In genomic region chr15:45747426-45747825, GRCh38 we compare ENCODE assay signal across 19 cellular contexts.
DNase-seq lines count a peak whose midpoint lies in the region; ATAC-seq, FAIRE-seq and TF ChIP-seq lines count a peak whose summit lies in the region.
"Had no signal": no experiment of that assay in that cellular context is flagged by ENCODE, and none has a peak within 500 bp of the region (broad histone marks: within the 10 kb centered on the region; RNA-seq: fewer than 3 reads in every experiment).

No MANE protein-coding gene starts in this region.

- no peaks in the 10 kb centered on the region for H3K27me3 ChIP-seq in keratinocyte (ENCODE audit: control insufficient read depth, extremely low read depth, insufficient read depth, low read length)
- H3K27me3 ChIP-seq: BLaER1 had no signal

- FAIRE-seq in keratinocyte (lab: Jason Lieb, UNC) (peak; percentile 59), HTR-8/SVneo (lab: Jason Lieb, UNC) (no peak)
- FAIRE-seq: GM19239, H54 had no signal

- H3K36me3 ChIP-seq in keratinocyte (ENCODE audit: control insufficient read depth in 2 of 2, extremely low read depth in 1 of 2, insufficient read depth in 2 of 2, low read length in 2 of 2): no peaks in the 10 kb centered on the region
- H3K36me3 ChIP-seq: BLaER1 had no signal

- no peak overlapping the region for H3K4me3 ChIP-seq in epithelial cell of esophagus (ENCODE audit: low read length)
- no peak overlapping the region for H3K4me3 ChIP-seq in keratinocyte (ENCODE audit: control insufficient read depth in 2 of 3, extremely low read depth in 1 of 3, insufficient read depth in 2 of 3, low read depth in 1 of 3, low read length in 3 of 3)
- H3K4me3 ChIP-seq: BLaER1, SK-N-MC had no signal

- H3K79me2 ChIP-seq in keratinocyte (ENCODE audit: control insufficient read depth, insufficient read depth, low read length): no peaks in the 10 kb centered on the region

- H3K4me1 ChIP-seq in keratinocyte (ENCODE audit: control insufficient read depth, extremely low read depth, insufficient read depth, low read length): peaks cover 7% of the 10 kb centered on the region
- H3K4me1 ChIP-seq: BLaER1 had no signal

- dilution Hi-C loops in keratinocyte (cut with MboI; ENCODE audit: extremely low pct_ligation_motif_present, low sequenced_read_pairs): no loop called here

- H3K9me1 ChIP-seq in keratinocyte (ENCODE audit: control insufficient read depth, extremely low read depth, insufficient read depth, low read length): no peaks in the 10 kb centered on the region

- no peak for ATAC-seq in HG03571 (IDR thresholded peaks at IDR 0.05; ENCODE audit: unreplicated experiment)

- no peaks in the 10 kb centered on the region for H4K20me1 ChIP-seq in keratinocyte (ENCODE audit: control insufficient read depth, extremely low read depth, insufficient read depth, low read length)
- H4K20me1 ChIP-seq: BLaER1 had no signal

- no peak overlapping the region for H3K27ac ChIP-seq in RWPE1
- no peak overlapping the region for H3K27ac ChIP-seq in keratinocyte (ENCODE audit: control insufficient read depth, insufficient read depth, low read length)
- H3K27ac ChIP-seq: BLaER1, KMS-11, SK-N-MC had no signal

- POLR2A ChIA-PET in RWPE1 (lab: Yijun Ruan, JAX; ENCODE audit: low non-redundant PET): no interaction called here

- no peak for TF ChIP-seq CTCF in RWPE1 (conservative IDR thresholded peaks at IDR 0.05; ENCODE audit: low read depth)
- TF ChIP-seq CTCF in epithelial cell of esophagus (IDR thresholded peaks at IDR 0.05; ENCODE audit: insufficient read depth, low read depth, low read length, missing control alignments): no peak
- TF ChIP-seq CTCF in keratinocyte (optimal IDR thresholded peaks at IDR 0.05 in 1 of 3, IDR thresholded peaks at IDR 0.05 in 1 of 3, conservative IDR thresholded peaks at IDR 0.05 in 1 of 3; ENCODE audit: extremely low read depth in 1 of 3, insufficient read depth in 2 of 3, low read length in 3 of 3): no peak

- peak; percentile 11 for DNase-seq in M059J (ENCODE audit: low read depth)
- peak; percentile 9 for DNase-seq in RWPE1 (ENCODE audit: low spot score)
- DNase-seq in epithelial cell of esophagus (ENCODE audit: low read depth): peak; percentile 70
- DNase-seq in keratinocyte (ENCODE audit: low read depth, low spot score): peak; percentile 56
- DNase-seq in HCEC 1CT: no peak
- no peak for DNase-seq in HTR-8/SVneo (ENCODE audit: insufficient read length, low spot score)
- DNase-seq: CD4-positive, CD25-positive, alpha-beta regulatory T cell; MV-4-11; NCI-H1105 treated with DMSO at 0.1 percent for 48 hours; NCI-H2029; NCI-H446 treated with DMSO at 0.1 percent for 48 hours; NCI-H526; SIG-M5 had no signal

- H3K4me2 ChIP-seq in keratinocyte (ENCODE audit: control insufficient read depth, extremely low read depth, insufficient read depth, low read depth, low read length): no peak overlapping the region
- H3K4me2 ChIP-seq: BLaER1, KMS-11 had no signal

- H3K9me3 ChIP-seq in keratinocyte (ENCODE audit: control insufficient read depth, low read depth, low read length): no peaks in the 10 kb centered on the region
- H3K9me3 ChIP-seq: BLaER1 had no signal

- no peak overlapping the region for H3K9ac ChIP-seq in keratinocyte (ENCODE audit: control insufficient read depth, extremely low read depth, insufficient read depth, low read length)
- H3K9ac ChIP-seq: BLaER1, KMS-11 had no signal

- H2AFZ ChIP-seq in keratinocyte (ENCODE audit: control insufficient read depth, low read length): no peak overlapping the region

- CTCF ChIA-PET in RWPE1 (lab: Yijun Ruan, JAX): no interaction called here

Comparison
In these comparisons a context has a peak if more than half of its experiments do, and no peak if none do; other contexts are left out.
1. DNase-seq: peak in M059J (single experiment), RWPE1 (single experiment), epithelial cell of esophagus (single experiment) and keratinocyte (single experiment); none in HCEC 1CT (single experiment) and HTR-8/SVneo (single experiment).